1 cellular context compared by ENCODE assay signal in genomic region chr19:9818175-9818733, GRCh38.
TF ChIP-seq lines count a peak whose summit lies in the region.

No MANE protein-coding gene starts in this region.

TF ChIP-seq in HepG2, 621 proteins besides CTCF, POLR2A, EP300 and RAD21 (continued from another document):
- TF ChIP-seq ZHX1 (CRISPR knock-in tag; IDR thresholded peaks at IDR 0.05; ENCODE audit: low read depth) (no peak), ZMAT3 (CRISPR knock-in tag; conservative IDR thresholded peaks at IDR 0.05) (no peak), CBFB (CRISPR knock-in tag; IDR thresholded peaks at IDR 0.05) (no peak), AHDC1 (CRISPR knock-in tag; IDR thresholded peaks at IDR 0.05; ENCODE audit: borderline replicate concordance) (no peak), KLF6 (CRISPR knock-in tag; IDR thresholded peaks at IDR 0.05) (no peak), ZNF660 (CRISPR knock-in tag; IDR thresholded peaks at IDR 0.05; ENCODE audit: borderline replicate concordance, low read depth) (no peak), HMG20A (CRISPR knock-in tag; IDR thresholded peaks at IDR 0.05; ENCODE audit: borderline replicate concordance) (no peak)
- TF ChIP-seq, protein P1, sequence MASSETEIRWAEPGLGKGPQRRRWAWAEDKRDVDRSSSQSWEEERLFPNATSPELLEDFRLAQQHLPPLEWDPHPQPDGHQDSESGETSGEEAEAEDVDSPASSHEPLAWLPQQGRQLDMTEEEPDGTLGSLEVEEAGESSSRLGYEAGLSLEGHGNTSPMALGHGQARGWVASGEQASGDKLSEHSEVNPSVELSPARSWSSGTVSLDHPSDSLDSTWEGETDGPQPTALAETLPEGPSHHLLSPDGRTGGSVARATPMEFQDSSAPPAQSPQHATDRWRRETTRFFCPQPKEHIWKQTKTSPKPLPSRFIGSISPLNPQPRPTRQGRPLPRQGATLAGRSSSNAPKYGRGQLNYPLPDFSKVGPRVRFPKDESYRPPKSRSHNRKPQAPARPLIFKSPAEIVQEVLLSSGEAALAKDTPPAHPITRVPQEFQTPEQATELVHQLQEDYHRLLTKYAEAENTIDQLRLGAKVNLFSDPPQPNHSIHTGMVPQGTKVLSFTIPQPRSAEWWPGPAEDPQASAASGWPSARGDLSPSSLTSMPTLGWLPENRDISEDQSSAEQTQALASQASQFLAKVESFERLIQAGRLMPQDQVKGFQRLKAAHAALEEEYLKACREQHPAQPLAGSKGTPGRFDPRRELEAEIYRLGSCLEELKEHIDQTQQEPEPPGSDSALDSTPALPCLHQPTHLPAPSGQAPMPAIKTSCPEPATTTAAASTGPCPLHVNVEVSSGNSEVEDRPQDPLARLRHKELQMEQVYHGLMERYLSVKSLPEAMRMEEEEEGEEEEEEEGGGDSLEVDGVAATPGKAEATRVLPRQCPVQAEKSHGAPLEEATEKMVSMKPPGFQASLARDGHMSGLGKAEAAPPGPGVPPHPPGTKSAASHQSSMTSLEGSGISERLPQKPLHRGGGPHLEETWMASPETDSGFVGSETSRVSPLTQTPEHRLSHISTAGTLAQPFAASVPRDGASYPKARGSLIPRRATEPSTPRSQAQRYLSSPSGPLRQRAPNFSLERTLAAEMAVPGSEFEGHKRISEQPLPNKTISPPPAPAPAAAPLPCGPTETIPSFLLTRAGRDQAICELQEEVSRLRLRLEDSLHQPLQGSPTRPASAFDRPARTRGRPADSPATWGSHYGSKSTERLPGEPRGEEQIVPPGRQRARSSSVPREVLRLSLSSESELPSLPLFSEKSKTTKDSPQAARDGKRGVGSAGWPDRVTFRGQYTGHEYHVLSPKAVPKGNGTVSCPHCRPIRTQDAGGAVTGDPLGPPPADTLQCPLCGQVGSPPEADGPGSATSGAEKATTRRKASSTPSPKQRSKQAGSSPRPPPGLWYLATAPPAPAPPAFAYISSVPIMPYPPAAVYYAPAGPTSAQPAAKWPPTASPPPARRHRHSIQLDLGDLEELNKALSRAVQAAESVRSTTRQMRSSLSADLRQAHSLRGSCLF (CRISPR knock-in tag; IDR thresholded peaks at IDR 0.05; ENCODE audit: borderline replicate concordance) = no peak
- TF ChIP-seq, protein P2, sequence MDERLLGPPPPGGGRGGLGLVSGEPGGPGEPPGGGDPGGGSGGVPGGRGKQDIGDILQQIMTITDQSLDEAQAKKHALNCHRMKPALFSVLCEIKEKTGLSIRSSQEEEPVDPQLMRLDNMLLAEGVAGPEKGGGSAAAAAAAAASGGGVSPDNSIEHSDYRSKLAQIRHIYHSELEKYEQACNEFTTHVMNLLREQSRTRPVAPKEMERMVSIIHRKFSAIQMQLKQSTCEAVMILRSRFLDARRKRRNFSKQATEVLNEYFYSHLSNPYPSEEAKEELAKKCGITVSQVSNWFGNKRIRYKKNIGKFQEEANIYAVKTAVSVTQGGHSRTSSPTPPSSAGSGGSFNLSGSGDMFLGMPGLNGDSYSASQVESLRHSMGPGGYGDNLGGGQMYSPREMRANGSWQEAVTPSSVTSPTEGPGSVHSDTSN (CRISPR knock-in tag; IDR thresholded peaks at IDR 0.05) = no peak
